In genomic region chr14:91202234-91202974, GRCh38 we compare ENCODE assay signal across 1 cellular context.
A peak's percentile ranks its signal among the peaks of the same experiment; 100 is the strongest.
TF ChIP-seq lines count a peak whose summit lies in the region.

No MANE protein-coding gene starts in this region.

TF ChIP-seq in K562, 482 proteins besides CTCF, POLR2A, EP300 and RAD21 (continued from another document and continues in another):
- TF ChIP-seq THRA (IDR thresholded peaks at IDR 0.05) (no peak), CBX2 (IDR thresholded peaks at IDR 0.05; ENCODE audit: insufficient read depth, low read length, poor library complexity, severe bottlenecking) (no peak), KDM2B (CRISPR knock-in tag; IDR thresholded peaks at IDR 0.05) (no peak), PCBP2 (IDR thresholded peaks at IDR 0.05; ENCODE audit: low read depth, low read length, poor library complexity, severe bottlenecking) (no peak), RCOR1 (IDR thresholded peaks at IDR 0.05; ENCODE audit: borderline replicate concordance in 1 of 2, low read depth in 2 of 2, low read length in 2 of 2) (peak; percentile 23 to 86; a peak in 3 of 4 replicates), ZNF263 (CRISPR knock-in tag; IDR thresholded peaks at IDR 0.05; ENCODE audit: borderline replicate concordance) (no peak), BDP1 (IDR thresholded peaks at IDR 0.05; ENCODE audit: insufficient read depth, insufficient read length) (no peak), MBD1 (CRISPR knock-in tag; IDR thresholded peaks at IDR 0.05) (no peak), RBM25 (IDR thresholded peaks at IDR 0.05; ENCODE audit: low read depth, low read length, severe bottlenecking) (no peak), RREB1 (CRISPR knock-in tag; IDR thresholded peaks at IDR 0.05) (no peak), ZNF253 (CRISPR knock-in tag; conservative IDR thresholded peaks at IDR 0.05) (no peak), BRD4 (IDR thresholded peaks at IDR 0.05) (no peak; the same call in 1 of the 2 replicates), POLR2AphosphoS5 (IDR thresholded peaks at IDR 0.05; ENCODE audit: control insufficient read depth, insufficient read depth, low read depth, low read length) (no peak), RBM14 (IDR thresholded peaks at IDR 0.05; ENCODE audit: borderline replicate concordance, insufficient read depth, low read depth, low read length) (no peak), ILK (tag; IDR thresholded peaks at IDR 0.05; ENCODE audit: borderline replicate concordance, low read depth) (no peak), WHSC1 (IDR thresholded peaks at IDR 0.05; ENCODE audit: low read length) (no peak), ZNF354B (CRISPR knock-in tag; IDR thresholded peaks at IDR 0.05) (no peak), RB1 (IDR thresholded peaks at IDR 0.05; ENCODE audit: low read depth) (no peak), SRF (CRISPR knock-in tag; IDR thresholded peaks at IDR 0.05) (no peak), NR2F6 (CRISPR knock-in tag; IDR thresholded peaks at IDR 0.05) (no peak), NR1H2 (CRISPR knock-in tag; IDR thresholded peaks at IDR 0.05) (no peak), SMARCC2 (IDR thresholded peaks at IDR 0.05; ENCODE audit: low read depth) (no peak; the same call in 1 of the 2 replicates), ZHX1 (conservative IDR thresholded peaks at IDR 0.05; ENCODE audit: low read length) (no peak), ZNF431 (CRISPR knock-in tag; IDR thresholded peaks at IDR 0.05) (no peak), ZNF24 (IDR thresholded peaks at IDR 0.05) (no peak; the same call in 1 of the 2 replicates), POLR3A (IDR thresholded peaks at IDR 0.05; ENCODE audit: borderline replicate concordance, extremely low read depth, insufficient read depth, insufficient read length) (no peak), ZNF277 (CRISPR knock-in tag; IDR thresholded peaks at IDR 0.05; ENCODE audit: borderline replicate concordance) (no peak), PREB (CRISPR knock-in tag; IDR thresholded peaks at IDR 0.05) (no peak), STAT6 (CRISPR knock-in tag; IDR thresholded peaks at IDR 0.05) (no peak), TAF1 (IDR thresholded peaks at IDR 0.05; ENCODE audit: control insufficient read depth, extremely low read depth, insufficient read depth, low read length, severe bottlenecking) (peak; percentile 46), CREB3L1 (IDR thresholded peaks at IDR 0.05; ENCODE audit: borderline replicate concordance, low read depth) (no peak; the same call in 1 of the 2 replicates), HINFP (tag; conservative IDR thresholded peaks at IDR 0.05; ENCODE audit: low read depth) (no peak), ZBTB26 (CRISPR knock-in tag; IDR thresholded peaks at IDR 0.05) (no peak), FUS (optimal IDR thresholded peaks at IDR 0.05; ENCODE audit: low read depth, low read length) (no peak), ZNF239 (CRISPR knock-in tag; IDR thresholded peaks at IDR 0.05) (no peak), STAT5B (CRISPR knock-in tag; IDR thresholded peaks at IDR 0.05) (no peak), SNRNP70 (optimal IDR thresholded peaks at IDR 0.05; ENCODE audit: low read depth, low read length) (no peak)
